ENCODE assay signal across 8 cellular contexts in genomic region chrX:16484338-16484737, GRCh38.
DNase-seq lines count a peak whose midpoint lies in the region; ATAC-seq, FAIRE-seq and TF ChIP-seq lines count a peak whose summit lies in the region.

No MANE protein-coding gene starts in this region.

- H3K36me3 Mint-ChIP-seq in activated CD4-positive, alpha-beta memory T cell treated with anti-CD3 and anti-CD28 coated beads, Interleukin-2, amount 10 ng/mL, durations not matched to agents 7 days and 5 days (ENCODE audit: low read depth): no peaks in the 10 kb centered on the region
- no peaks in the 10 kb centered on the region for H3K36me3 Mint-ChIP-seq in type B pancreatic cell

- no peak for TF ChIP-seq CTCF in type B pancreatic cell (conservative IDR thresholded peaks at IDR 0.05)

- no peaks in the 10 kb centered on the region for H3K9me3 Mint-ChIP-seq in activated CD4-positive, alpha-beta memory T cell treated with anti-CD3 and anti-CD28 coated beads, Interleukin-2, amount 10 ng/mL, durations not matched to agents 7 days and 5 days
- no peaks in the 10 kb centered on the region for H3K9me3 Mint-ChIP-seq in type B pancreatic cell

- CTCF ChIA-PET in activated CD4-positive, alpha-beta memory T cell treated with anti-CD3 and anti-CD28 coated beads, Interleukin-2, amount 10 ng/mL, durations not matched to agents 7 days and 5 days (lab: Charles Lee): no interaction called here

- H3K27me3 Mint-ChIP-seq in activated CD4-positive, alpha-beta memory T cell treated with anti-CD3 and anti-CD28 coated beads, Interleukin-2, amount 10 ng/mL, durations not matched to agents 7 days and 5 days: no peaks in the 10 kb centered on the region
- H3K27me3 Mint-ChIP-seq in type B pancreatic cell: no peaks in the 10 kb centered on the region

- DNase-seq in activated effector memory CD4-positive, alpha-beta T cell treated with anti-CD3 and anti-CD28 coated beads, Interleukin-2, amount 50 U/mL, for 16 hours: peak; percentile 60
- DNase-seq in activated effector memory CD4-positive, alpha-beta T cell treated with Interleukin-2 at 50 U/mL for 16 hours: no peak
- peak; percentile 25 for DNase-seq in activated CD4-positive, alpha-beta memory T cell treated with anti-CD3 and anti-CD28 coated beads, Interleukin-2, amount 10 ng/mL, durations not matched to agents 7 days and 5 days
- peak; percentile 69 for DNase-seq in glomerular visceral epithelial cell (ENCODE audit: extremely low spot score)
- DNase-seq in type B pancreatic cell (ENCODE audit: extremely low spot score, unreplicated experiment): no peak
- no peak for DNase-seq in frontal cortex (ENCODE audit: low spot score in 2 of 2)
- no peak for DNase-seq in iPS-NIHi7 (ENCODE audit: extremely low spot score)

- H3K27ac Mint-ChIP-seq in activated CD4-positive, alpha-beta memory T cell treated with anti-CD3 and anti-CD28 coated beads, Interleukin-2, amount 10 ng/mL, durations not matched to agents 7 days and 5 days: no peak overlapping the region
- H3K27ac Mint-ChIP-seq in type B pancreatic cell: peak overlapping the region; percentile 3

- peaks cover 16% of the 10 kb centered on the region for H3K4me1 Mint-ChIP-seq in activated CD4-positive, alpha-beta memory T cell treated with anti-CD3 and anti-CD28 coated beads, Interleukin-2, amount 10 ng/mL, durations not matched to agents 7 days and 5 days
- peaks cover 5% of the 10 kb centered on the region for H3K4me1 Mint-ChIP-seq in type B pancreatic cell (ENCODE audit: unreplicated experiment)

- no peak for ATAC-seq in GM21786 (IDR thresholded peaks at IDR 0.05; ENCODE audit: unreplicated experiment)

- POLR2A ChIA-PET in activated CD4-positive, alpha-beta memory T cell treated with anti-CD3 and anti-CD28 coated beads, Interleukin-2, amount 10 ng/mL, durations not matched to agents 7 days and 5 days (lab: Charles Lee): no interaction called here

- no peak for FAIRE-seq in frontal cortex (lab: Jason Lieb, UNC)

- H3K4me3 Mint-ChIP-seq in activated CD4-positive, alpha-beta memory T cell treated with anti-CD3 and anti-CD28 coated beads, Interleukin-2, amount 10 ng/mL, durations not matched to agents 7 days and 5 days: no peak overlapping the region
- no peak overlapping the region for H3K4me3 Mint-ChIP-seq in type B pancreatic cell

Comparison
In these comparisons a context has a peak if more than half of its experiments do, and no peak if none do; other contexts are left out.
1. DNase-seq: peak in activated effector memory CD4-positive, alpha-beta T cell treated with anti-CD3 and anti-CD28 coated beads, Interleukin-2, amount 50 U/mL, for 16 hours (single experiment), activated CD4-positive, alpha-beta memory T cell treated with anti-CD3 and anti-CD28 coated beads, Interleukin-2, amount 10 ng/mL, durations not matched to agents 7 days and 5 days (single experiment) and glomerular visceral epithelial cell (single experiment); none in activated effector memory CD4-positive, alpha-beta T cell treated with Interleukin-2 at 50 U/mL for 16 hours (single experiment), type B pancreatic cell (single experiment), frontal cortex (0 of 2) and iPS-NIHi7 (single experiment).